ENCODE assay signal across 17 cellular contexts in the genomic region with DNA sequence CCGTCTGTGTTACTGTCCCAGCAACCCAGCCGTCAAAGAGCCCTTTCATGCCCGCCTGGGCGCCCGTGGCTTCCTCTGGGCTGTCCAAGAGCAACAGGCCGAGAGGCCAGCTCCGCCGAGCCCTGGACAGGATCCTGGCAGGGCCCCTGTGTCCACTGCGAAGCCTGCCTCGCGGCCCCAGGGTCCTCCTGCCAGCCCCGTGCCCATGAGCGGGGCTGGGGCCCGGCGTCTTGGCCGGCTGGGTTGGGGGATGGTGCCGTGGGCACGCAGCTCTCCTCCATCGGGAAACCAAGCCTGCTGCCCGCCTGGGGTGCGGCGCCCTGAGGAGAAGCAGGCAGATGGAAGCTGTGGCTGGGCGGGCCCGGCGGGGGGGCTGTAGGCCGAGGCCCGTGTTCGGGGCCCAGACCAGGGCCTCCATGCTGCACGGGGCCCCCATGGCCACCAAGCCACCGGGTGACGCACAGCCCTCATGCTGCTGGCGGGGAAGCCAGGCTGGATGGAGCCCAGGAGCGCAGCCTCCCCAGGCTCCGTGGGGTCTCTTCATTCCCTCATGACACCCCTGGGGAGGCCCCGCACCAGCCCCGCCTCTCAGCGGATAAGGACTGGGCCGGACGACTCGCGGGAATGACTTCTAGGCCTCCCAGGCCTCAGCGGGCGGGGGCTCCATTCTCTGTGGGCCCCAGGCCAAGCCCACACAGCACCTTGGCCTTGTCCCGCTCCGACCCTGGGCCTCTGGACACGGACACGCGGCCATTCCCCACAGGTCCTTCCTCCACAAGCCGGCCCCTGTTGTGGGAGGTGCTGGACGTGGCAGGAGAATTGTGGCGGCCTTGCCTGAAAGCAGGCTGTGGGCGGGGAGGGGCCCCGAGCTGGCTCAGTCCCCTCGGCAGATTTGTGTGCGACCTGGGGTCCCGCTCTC. TPM values are rescaled to one million over a fixed set of nuclear protein-coding genes. Genes with fewer than 3 reads are reported as not detected.
DNase-seq lines count a peak whose midpoint lies in the region; ATAC-seq and TF ChIP-seq lines count a peak whose summit lies in the region.
"Had no signal": no experiment of that assay in that cellular context is flagged by ENCODE, and none has a peak within 500 bp of the region (broad histone marks: within the 10 kb centered on the region; RNA-seq: fewer than 3 reads in every experiment).

A gene with protein sequence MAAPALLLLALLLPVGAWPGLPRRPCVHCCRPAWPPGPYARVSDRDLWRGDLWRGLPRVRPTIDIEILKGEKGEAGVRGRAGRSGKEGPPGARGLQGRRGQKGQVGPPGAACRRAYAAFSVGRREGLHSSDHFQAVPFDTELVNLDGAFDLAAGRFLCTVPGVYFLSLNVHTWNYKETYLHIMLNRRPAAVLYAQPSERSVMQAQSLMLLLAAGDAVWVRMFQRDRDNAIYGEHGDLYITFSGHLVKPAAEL (minus strand): TSS at position 81 of the 919 bp plus-strand sequence. CDS start 1,322 bp downstream, outside the sequence.

- H3K4me2 ChIP-seq in mesenchymal stem cell (ENCODE audit: low read length, poor library complexity, severe bottlenecking), result no peak within 1 kb of the TSS

- H3K27ac ChIP-seq in heart right ventricle (peak within 1 kb of the TSS in 9 of 10 donors; percentile 6 to 89 (median 86)), RWPE1 (peak within 1 kb of the TSS; percentile 19; the same call in 1 of the 2 replicates), mesenchymal stem cell (ENCODE audit: low read length, poor library complexity, severe bottlenecking) (no peak within 1 kb of the TSS), aorta (ENCODE audit: low read depth in 1 of 2, low read length in 2 of 2) (peak within 1 kb of the TSS; percentile 54 to 91)
- H3K27ac ChIP-seq: C4-2B, GM23248 had no signal

- H2BK15ac ChIP-seq in mesenchymal stem cell (ENCODE audit: low read depth, poor library complexity, severe bottlenecking), result no peak within 1 kb of the TSS

- peaks cover 2% of the 10 kb centered on the region for H3K27me3 Mint-ChIP-seq in activated naive CD4-positive, alpha-beta T cell treated with anti-CD3 and anti-CD28 coated beads for 36 hours (ENCODE audit: low read depth)

- H3K27me3 ChIP-seq in heart right ventricle (peaks cover 0 to 36% (median 16%) of the 10 kb centered on the region in 7 donors), mesenchymal stem cell (ENCODE audit: control insufficient read depth in 1 of 2, insufficient read depth in 1 of 2, low read length in 2 of 2) (peaks cover 0 to 60% of the 10 kb centered on the region in 2 experiments), aorta (ENCODE audit: control insufficient read depth in 1 of 2, insufficient read depth in 2 of 2, low read length in 1 of 2) (no peaks in the 10 kb centered on the region)

- no peak within 1 kb of the TSS for H3K9ac ChIP-seq in mesenchymal stem cell (ENCODE audit: low read length)
- H3K9ac ChIP-seq: GM23248 had no signal

- H3K4ac ChIP-seq in mesenchymal stem cell (ENCODE audit: low read depth in 1 of 2, low read length in 2 of 2), result no peak within 1 kb of the TSS

- 59 to 61% methylated on average over 56 of the region's 56 CpGs for WGBS in heart right ventricle, 2 donors
- WGBS in mesenchymal stem cell, result 79% methylated on average over 51 of the region's 56 CpGs
- WGBS in aorta, 2 donors, result 9 to 11% methylated on average over 47 to 56 of the region's 56 CpGs

- CTCF ChIA-PET in RWPE1 (lab: Yijun Ruan, JAX), result interaction anchor here (0.7 kb wide), 1 partner anchor 55 kb away, joined by 3 read pairs; no protein-coding TSS in a partner anchor
- CTCF ChIA-PET in activated naive CD4-positive, alpha-beta T cell treated with anti-CD3 and anti-CD28 coated beads for 36 hours (lab: Charles Lee), result interaction anchor here (0.6 kb wide), 1 partner anchor 10 kb away, joined by 3 read pairs; no protein-coding TSS in a partner anchor

- H3K36me3 ChIP-seq in heart right ventricle (no peaks in the 10 kb centered on the region), mesenchymal stem cell (ENCODE audit: control insufficient read depth in 1 of 2, insufficient read depth in 2 of 2, low read depth in 1 of 2, low read length in 2 of 2) (no peaks in the 10 kb centered on the region), aorta (ENCODE audit: control insufficient read depth in 1 of 2, insufficient read depth in 2 of 2, low read length in 1 of 2) (no peaks in the 10 kb centered on the region)

- H3K4me1 Mint-ChIP-seq in activated naive CD4-positive, alpha-beta T cell treated with anti-CD3 and anti-CD28 coated beads for 36 hours (ENCODE audit: low read depth), result no peaks in the 10 kb centered on the region

- H2AK5ac ChIP-seq in mesenchymal stem cell (ENCODE audit: low read length, severe bottlenecking), result no peak within 1 kb of the TSS

- no peak within 1 kb of the TSS for H2AFZ ChIP-seq in mesenchymal stem cell (ENCODE audit: low read depth, low read length)
- H2AFZ ChIP-seq: GM23248 had no signal

- no peak within 1 kb of the TSS for H3K18ac ChIP-seq in mesenchymal stem cell (ENCODE audit: low read depth in 1 of 2, low read length in 2 of 2)

- H3K9me3 Mint-ChIP-seq in activated naive CD4-positive, alpha-beta T cell treated with anti-CD3 and anti-CD28 coated beads for 36 hours, result peaks cover 3% of the 10 kb centered on the region

- no peak for TF ChIP-seq CTCF in heart right ventricle (IDR thresholded peaks at IDR 0.05)
- TF ChIP-seq CTCF in RWPE1 (conservative IDR thresholded peaks at IDR 0.05; ENCODE audit: low read depth), result no peak

- H4K8ac ChIP-seq in mesenchymal stem cell (ENCODE audit: low read length), result no peak within 1 kb of the TSS

- H3K9me3 ChIP-seq in heart right ventricle (no peaks in the 10 kb centered on the region), mesenchymal stem cell (ENCODE audit: control insufficient read depth, low read length) (no peaks in the 10 kb centered on the region), aorta (ENCODE audit: control insufficient read depth, low read length) (no peaks in the 10 kb centered on the region)

- no peak within 1 kb of the TSS for H3K27ac Mint-ChIP-seq in activated naive CD4-positive, alpha-beta T cell treated with anti-CD3 and anti-CD28 coated beads for 36 hours
- H3K27ac Mint-ChIP-seq: HFFc6 had no signal

- DNase-seq in heart right ventricle, result no peak
- DNase-seq in left cardiac atrium, result no peak
- DNase-seq in RWPE1 (ENCODE audit: low spot score), result no peak
- no peak for DNase-seq in mesenchymal stem cell
- DNase-seq in aorta, result peak; percentile 76 to 89
- no peak for DNase-seq in NCI-H128 (lab: John Stamatoyannopoulos, UW; ENCODE audit: unreplicated experiment)
- no peak for DNase-seq in activated naive CD4-positive, alpha-beta T cell treated with anti-CD3 and anti-CD28 coated beads for 36 hours
- DNase-seq: GM23248, HFFc6, NCI-H1048, NCI-H146, NCI-H2081 treated with DMSO at 0.1 percent for 48 hours, NCI-H510A treated with DMSO at 0.1 percent for 48 hours had no signal

- no peak within 1 kb of the TSS for H2BK5ac ChIP-seq in mesenchymal stem cell (ENCODE audit: low read depth, low read length, poor library complexity, severe bottlenecking)

- intact Hi-C loops in heart right ventricle (cut with DNase I), result loop anchor here in 1 of 10 donors (2.0 to 5.0 kb wide), 2 partner anchors 284 to 384 kb away; no protein-coding TSS in a partner anchor
- intact Hi-C loops in left cardiac atrium (cut with DNase I), result no loop called here
- intact Hi-C loops in aorta (cut with DNase I), result loop anchor here in 1 of 2 donors (1.0 kb wide), 1 partner anchor 18 kb away; no protein-coding TSS in a partner anchor
- intact Hi-C loops in activated naive CD4-positive, alpha-beta T cell treated with anti-CD3 and anti-CD28 coated beads for 36 hours (cut with micrococcal nuclease), result no loop called here

- H3K4me3 ChIP-seq in heart right ventricle (no peak within 1 kb of the TSS), mesenchymal stem cell (ENCODE audit: insufficient read depth in 1 of 2, low read depth in 1 of 2, low read length in 2 of 2) (no peak within 1 kb of the TSS), aorta (ENCODE audit: low read length in 2 of 2) (no peak within 1 kb of the TSS)
- H3K4me3 ChIP-seq: GM23248 had no signal

- no peaks in the 10 kb centered on the region for H3K79me1 ChIP-seq in mesenchymal stem cell (replicated peaks; ENCODE audit: low read length, poor library complexity, severe bottlenecking)

- peaks cover 11 to 34% (median 22%) of the 10 kb centered on the region in 9 donors for H3K4me1 ChIP-seq in heart right ventricle
- H3K4me1 ChIP-seq in mesenchymal stem cell (ENCODE audit: control insufficient read depth, insufficient read depth, low read depth, low read length), result peaks cover 5% of the 10 kb centered on the region
- no peaks in the 10 kb centered on the region for H3K4me1 ChIP-seq in aorta (ENCODE audit: control insufficient read depth in 1 of 2, insufficient read depth in 2 of 2, low read length in 2 of 2)

- POLR2A ChIA-PET in RWPE1 (lab: Yijun Ruan, JAX; ENCODE audit: low non-redundant PET), result no interaction called here

- H2BK12ac ChIP-seq in mesenchymal stem cell (ENCODE audit: low read length in 2 of 2), result no peak within 1 kb of the TSS

- H3K4me3 Mint-ChIP-seq in activated naive CD4-positive, alpha-beta T cell treated with anti-CD3 and anti-CD28 coated beads for 36 hours, result no peak within 1 kb of the TSS
- H3K4me3 Mint-ChIP-seq: HFFc6 had no signal

- no peak for ATAC-seq in heart right ventricle
- ATAC-seq in left cardiac atrium, result no peak
- ATAC-seq in aorta (ENCODE audit: low FRiP score), result peak; percentile 64
- no peak for ATAC-seq in HG03432 (IDR thresholded peaks at IDR 0.05; ENCODE audit: unreplicated experiment)
- ATAC-seq: HepG2 had no signal

- no peak within 1 kb of the TSS for H2BK120ac ChIP-seq in mesenchymal stem cell (ENCODE audit: low read depth, low read length)

- no peak within 1 kb of the TSS for H3K14ac ChIP-seq in mesenchymal stem cell (ENCODE audit: low read length in 2 of 2)

- no peaks in the 10 kb centered on the region for H3K36me3 Mint-ChIP-seq in activated naive CD4-positive, alpha-beta T cell treated with anti-CD3 and anti-CD28 coated beads for 36 hours (ENCODE audit: low read depth)

- no peak within 1 kb of the TSS for H3K23ac ChIP-seq in mesenchymal stem cell (ENCODE audit: low read length in 2 of 2)

- H4K91ac ChIP-seq in mesenchymal stem cell (ENCODE audit: low read length), result peak within 1 kb of the TSS; percentile 60

RNA-seq across cellular contexts. Expression of the gene that starts here (rescaled TPM):
- total RNA-seq in heart right ventricle, result under 1 TPM in 1 of 10 donors, not detected in 9; 0.15 TPM
- polyA plus RNA-seq in heart right ventricle, result not detected
- not detected for total RNA-seq in left cardiac atrium
- not detected for polyA plus RNA-seq in mesenchymal stem cell (2013, experiment 1 of 2)
- polyA plus RNA-seq in mesenchymal stem cell (2013, experiment 2 of 2), result not detected
- total RNA-seq in aorta, result 1 to 10 TPM in 1 of 2 donors, not detected in 1; 1.4 TPM
- polyA plus RNA-seq in aorta, result 1 to 10 TPM in 1 of 2 donors, not detected in 1; 1.2 TPM
- not detected for total RNA-seq in activated naive CD4-positive, alpha-beta T cell treated with anti-CD3 and anti-CD28 coated beads for 36 hours
- total RNA-seq: GM23248, HFFc6, MCF 10A had no signal
- polyA plus RNA-seq: GM23248, HepG2 had no signal

Comparison
In these comparisons a context has a peak if more than half of its experiments do, and no peak if none do; other contexts are left out.
1. DNase-seq: peak in aorta (2 of 2); none in heart right ventricle (0 of 2), left cardiac atrium (single experiment), RWPE1 (single experiment), mesenchymal stem cell (single experiment), NCI-H128 (single experiment) and activated naive CD4-positive, alpha-beta T cell treated with anti-CD3 and anti-CD28 coated beads for 36 hours (single experiment).